2 cellular contexts compared by ENCODE assay signal in genomic region chr3:49001155-49001554, GRCh38.
TF ChIP-seq lines count a peak whose summit lies in the region.

No MANE protein-coding gene starts in this region.

TF ChIP-seq in GM23338, 12 proteins besides CTCF, POLR2A, EP300 and RAD21:
- TF ChIP-seq ZNF462 (CRISPR knock-in tag; IDR thresholded peaks at IDR 0.05) (no peak), POLR2AphosphoS5 (IDR thresholded peaks at IDR 0.05; ENCODE audit: low read depth) (no peak), JUNB (IDR thresholded peaks at IDR 0.05; ENCODE audit: unreplicated experiment) (no peak), STAT1 (IDR thresholded peaks at IDR 0.05; ENCODE audit: unreplicated experiment) (no peak), ZNF114 (CRISPR knock-in tag; IDR thresholded peaks at IDR 0.05) (no peak), CREB1 (CRISPR knock-in tag; IDR thresholded peaks at IDR 0.05; ENCODE audit: low read depth) (no peak), REST (IDR thresholded peaks at IDR 0.05; ENCODE audit: unreplicated experiment) (no peak), EZH2 (IDR thresholded peaks at IDR 0.05; ENCODE audit: low read depth, unreplicated experiment) (no peak), EZH2phosphoT487 (IDR thresholded peaks at IDR 0.05; ENCODE audit: unreplicated experiment) (no peak), ETS1 (IDR thresholded peaks at IDR 0.05) (no peak), ZNF331 (CRISPR knock-in tag; IDR thresholded peaks at IDR 0.05; ENCODE audit: low read depth) (no peak), NANOG (IDR thresholded peaks at IDR 0.05; ENCODE audit: borderline replicate concordance) (no peak)

TF ChIP-seq in GM12878, 131 proteins besides CTCF, POLR2A, EP300 and RAD21:
- no peak for TF ChIP-seq RUNX3 (IDR thresholded peaks at IDR 0.05; ENCODE audit: low read length)
- TF ChIP-seq BMI1 (IDR thresholded peaks at IDR 0.05; ENCODE audit: borderline replicate concordance), result no peak
- no peak for TF ChIP-seq IRF3 (IDR thresholded peaks at IDR 0.05)
- no peak for TF ChIP-seq TAF1 (IDR thresholded peaks at IDR 0.05; ENCODE audit: borderline replicate concordance, low read depth, low read length)
- no peak for TF ChIP-seq STAT1 (conservative IDR thresholded peaks at IDR 0.05)
- no peak for TF ChIP-seq E2F8 (IDR thresholded peaks at IDR 0.05; ENCODE audit: low read depth, partially characterized antibody)
- TF ChIP-seq SUPT20H (IDR thresholded peaks at IDR 0.05; ENCODE audit: borderline replicate concordance, control insufficient read depth, low read depth, low read length), result no peak
- TF ChIP-seq SP1 (IDR thresholded peaks at IDR 0.05; ENCODE audit: low read depth, low read length), result no peak
- TF ChIP-seq NFIC (IDR thresholded peaks at IDR 0.05; ENCODE audit: low read depth, low read length), result no peak
- TF ChIP-seq PML (IDR thresholded peaks at IDR 0.05; ENCODE audit: low read length), result no peak
- TF ChIP-seq MEF2B (IDR thresholded peaks at IDR 0.05; ENCODE audit: partially characterized antibody, poor library complexity, severe bottlenecking), result no peak
- TF ChIP-seq NFYA (IDR thresholded peaks at IDR 0.05; ENCODE audit: borderline replicate concordance, low read depth, low read length), result no peak
- TF ChIP-seq SIX5 (IDR thresholded peaks at IDR 0.05; ENCODE audit: low read depth, low read length, severe bottlenecking), result no peak
- TF ChIP-seq SPI1 (IDR thresholded peaks at IDR 0.05; ENCODE audit: borderline replicate concordance, insufficient read depth, low read depth, low read length), result no peak
- no peak for TF ChIP-seq BCL3 (IDR thresholded peaks at IDR 0.05; ENCODE audit: borderline replicate concordance, insufficient read depth, low read depth, low read length, poor library complexity, severe bottlenecking)
- no peak for TF ChIP-seq TCF3 (IDR thresholded peaks at IDR 0.05; ENCODE audit: borderline replicate concordance, insufficient read depth, low read depth, low read length)
- TF ChIP-seq YY1 (IDR thresholded peaks at IDR 0.05; ENCODE audit: low read depth, low read length), result no peak
- no peak for TF ChIP-seq ZBTB33 (IDR thresholded peaks at IDR 0.05)
